Comparison of ENCODE assay signal across 11 cellular contexts in the genomic region with DNA sequence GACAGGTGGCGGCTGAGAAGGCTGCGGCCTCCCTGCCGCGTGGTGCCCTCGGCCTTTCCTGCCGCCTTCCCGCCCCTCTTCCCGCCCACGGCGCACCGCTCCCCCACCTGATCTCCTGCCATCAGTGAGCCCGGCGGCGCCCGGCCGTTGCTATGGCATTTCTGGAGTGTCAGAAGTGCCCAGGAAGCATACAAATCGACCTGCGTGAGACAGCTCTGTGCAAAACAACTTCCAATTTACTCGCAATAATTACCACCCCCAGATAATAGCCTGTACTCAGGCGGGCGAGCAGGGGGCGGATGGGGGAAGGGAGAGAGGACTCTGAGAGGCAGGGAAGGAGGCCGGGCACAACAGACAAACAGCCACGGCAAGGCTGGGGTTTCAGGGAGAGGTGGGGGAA. TPM values are rescaled to one million over a fixed set of nuclear protein-coding genes. Genes with fewer than 3 reads are reported as not detected.
A peak's percentile ranks its signal among the peaks of the same experiment; 100 is the strongest.
DNase-seq lines count a peak whose midpoint lies in the region; ATAC-seq and TF ChIP-seq lines count a peak whose summit lies in the region.
"Had no signal": no experiment of that assay in that cellular context is flagged by ENCODE, and none has a peak within 500 bp of the region (broad histone marks: within the 10 kb centered on the region; RNA-seq: fewer than 3 reads in every experiment).

No MANE protein-coding gene starts in this region.

- peak; percentile 8 for DNase-seq in NCI-H2171 treated with DMSO at 0.1 percent for 48 hours (lab: John Stamatoyannopoulos, UW)
- DNase-seq in foreskin keratinocyte: no peak
- no peak for DNase-seq in heart left ventricle
- DNase-seq in stimulated activated naive CD8-positive, alpha-beta T cell treated with anti-CD3 and anti-CD28 coated beads, Interleukin-15, amount 100 ng/mL, for 72 hours: no peak
- DNase-seq: DND-41 had no signal

- intact Hi-C loops in heart left ventricle (cut with DNase I): no loop called here

- peak overlapping the region in 1 of 2 donors; percentile 54 for H3K4me3 Mint-ChIP-seq in stimulated activated naive CD8-positive, alpha-beta T cell treated with anti-CD3 and anti-CD28 coated beads, Interleukin-15, amount 100 ng/mL, for 72 hours
- H3K4me3 Mint-ChIP-seq: neural crest cell had no signal

- no peaks in the 10 kb centered on the region for H3K9me3 Mint-ChIP-seq in stimulated activated naive CD8-positive, alpha-beta T cell treated with anti-CD3 and anti-CD28 coated beads, Interleukin-15, amount 100 ng/mL, for 72 hours

- H3K9ac ChIP-seq in HUES48 (ENCODE audit: low read depth, low read length): no peak overlapping the region
- H3K9ac ChIP-seq in parathyroid adenoma: no peak overlapping the region

- peaks cover 42% of the 10 kb centered on the region for H3K27me3 Mint-ChIP-seq in stimulated activated naive CD8-positive, alpha-beta T cell treated with anti-CD3 and anti-CD28 coated beads, Interleukin-15, amount 100 ng/mL, for 72 hours

- H3K27me3 ChIP-seq in HUES48 (ENCODE audit: control insufficient read depth, insufficient read depth, low read length) (no peaks in the 10 kb centered on the region), foreskin keratinocyte (no peaks in the 10 kb centered on the region), parathyroid adenoma (ENCODE audit: control insufficient read depth, insufficient read depth, low read length) (no peaks in the 10 kb centered on the region), heart left ventricle (peaks cover 0 to 39% (median 0%) of the 10 kb centered on the region in 9 donors)

- TF ChIP-seq POLR2A in heart left ventricle (IDR thresholded peaks at IDR 0.05): no peak

- peak overlapping the region; percentile 26; the same call in 1 of the 2 replicates for H3K4me3 ChIP-seq in HUES48 (ENCODE audit: low read depth, low read length)
- H3K4me3 ChIP-seq in parathyroid adenoma (ENCODE audit: low read depth, low read length): no peak overlapping the region
- H3K4me3 ChIP-seq in heart left ventricle: no peak overlapping the region

- H3K27ac ChIP-seq in HUES48 (ENCODE audit: low read depth, low read length) (no peak overlapping the region), foreskin keratinocyte (no peak overlapping the region), parathyroid adenoma (no peak overlapping the region), heart left ventricle (no peak overlapping the region)

- H3K79me2 ChIP-seq in parathyroid adenoma: no peaks in the 10 kb centered on the region

- H2AFZ ChIP-seq in parathyroid adenoma: peak overlapping the region; percentile 87

- no peak overlapping the region for H3K4me2 ChIP-seq in parathyroid adenoma (ENCODE audit: low read length)

- TF ChIP-seq CTCF in foreskin keratinocyte (conservative IDR thresholded peaks at IDR 0.05) (no peak), parathyroid adenoma (IDR thresholded peaks at IDR 0.05) (no peak), heart left ventricle (IDR thresholded peaks at IDR 0.05) (no peak)

- WGBS in heart left ventricle, 4 donors: 19 to 39% (median 28%) methylated on average over 23 to 24 of the region's 24 CpGs

- H3K9me3 ChIP-seq in HUES48 (ENCODE audit: control insufficient read depth, insufficient read depth, low read length) (peaks cover 4% of the 10 kb centered on the region; the same call in 1 of the 2 replicates), parathyroid adenoma (ENCODE audit: control insufficient read depth, low read length) (no peaks in the 10 kb centered on the region), heart left ventricle (no peaks in the 10 kb centered on the region)

- H3K36me3 ChIP-seq in HUES48 (ENCODE audit: control insufficient read depth, insufficient read depth, low read length) (no peaks in the 10 kb centered on the region), parathyroid adenoma (ENCODE audit: control insufficient read depth, insufficient read depth, low read length) (no peaks in the 10 kb centered on the region), heart left ventricle (no peaks in the 10 kb centered on the region)

- H3K4me1 ChIP-seq in HUES48 (ENCODE audit: control insufficient read depth, insufficient read depth, low read length) (peaks cover 13% of the 10 kb centered on the region), foreskin keratinocyte (no peaks in the 10 kb centered on the region), parathyroid adenoma (no peaks in the 10 kb centered on the region), heart left ventricle (no peaks in the 10 kb centered on the region)

- H3K27ac Mint-ChIP-seq in stimulated activated naive CD8-positive, alpha-beta T cell treated with anti-CD3 and anti-CD28 coated beads, Interleukin-15, amount 100 ng/mL, for 72 hours: no peak overlapping the region

- peak; percentile 62 for ATAC-seq in foreskin keratinocyte
- no peak for ATAC-seq in heart left ventricle
- no peak for ATAC-seq in SK-N-SH treated with all-trans-retinoic acid at 6 μM for 48 hours
- no peak for ATAC-seq in GM18909 (IDR thresholded peaks at IDR 0.05; ENCODE audit: poor library complexity, unreplicated experiment)
- no peak for ATAC-seq in stimulated activated naive CD8-positive, alpha-beta T cell treated with anti-CD3 and anti-CD28 coated beads, Interleukin-15, amount 100 ng/mL, for 72 hours

- H3K4me1 Mint-ChIP-seq in stimulated activated naive CD8-positive, alpha-beta T cell treated with anti-CD3 and anti-CD28 coated beads, Interleukin-15, amount 100 ng/mL, for 72 hours: peaks cover 6% of the 10 kb centered on the region

TF ChIP-seq in SK-N-SH treated with all-trans-retinoic acid at 6 μM for 48 hours, 23 proteins besides CTCF, POLR2A, EP300 and RAD21:
- no peak for TF ChIP-seq ARNTL (CRISPR knock-in tag; IDR thresholded peaks at IDR 0.05; ENCODE audit: borderline replicate concordance, low read depth)
- TF ChIP-seq OSR1 (CRISPR knock-in tag; IDR thresholded peaks at IDR 0.05): no peak
- no peak for TF ChIP-seq ZNF565 (CRISPR knock-in tag; conservative IDR thresholded peaks at IDR 0.05; ENCODE audit: low read depth)
- no peak for TF ChIP-seq GLIS3 (CRISPR knock-in tag; IDR thresholded peaks at IDR 0.05)
- TF ChIP-seq PPARA (CRISPR knock-in tag; IDR thresholded peaks at IDR 0.05; ENCODE audit: borderline replicate concordance): no peak
- no peak for TF ChIP-seq ZNF70 (CRISPR knock-in tag; IDR thresholded peaks at IDR 0.05)
- TF ChIP-seq TOX (CRISPR knock-in tag; IDR thresholded peaks at IDR 0.05; ENCODE audit: borderline replicate concordance): no peak
- no peak for TF ChIP-seq SNAI2 (CRISPR knock-in tag; IDR thresholded peaks at IDR 0.05)
- TF ChIP-seq ZFP30 (CRISPR knock-in tag; IDR thresholded peaks at IDR 0.05): no peak
- TF ChIP-seq ZNF8 (CRISPR knock-in tag; IDR thresholded peaks at IDR 0.05): no peak
- TF ChIP-seq, protein P1, sequence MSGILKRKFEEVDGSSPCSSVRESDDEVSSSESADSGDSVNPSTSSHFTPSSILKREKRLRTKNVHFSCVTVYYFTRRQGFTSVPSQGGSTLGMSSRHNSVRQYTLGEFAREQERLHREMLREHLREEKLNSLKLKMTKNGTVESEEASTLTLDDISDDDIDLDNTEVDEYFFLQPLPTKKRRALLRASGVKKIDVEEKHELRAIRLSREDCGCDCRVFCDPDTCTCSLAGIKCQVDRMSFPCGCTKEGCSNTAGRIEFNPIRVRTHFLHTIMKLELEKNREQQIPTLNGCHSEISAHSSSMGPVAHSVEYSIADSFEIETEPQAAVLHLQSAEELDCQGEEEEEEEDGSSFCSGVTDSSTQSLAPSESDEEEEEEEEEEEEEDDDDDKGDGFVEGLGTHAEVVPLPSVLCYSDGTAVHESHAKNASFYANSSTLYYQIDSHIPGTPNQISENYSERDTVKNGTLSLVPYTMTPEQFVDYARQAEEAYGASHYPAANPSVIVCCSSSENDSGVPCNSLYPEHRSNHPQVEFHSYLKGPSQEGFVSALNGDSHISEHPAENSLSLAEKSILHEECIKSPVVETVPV (CRISPR knock-in tag; IDR thresholded peaks at IDR 0.05): no peak
- no peak for TF ChIP-seq ZC3H10 (CRISPR knock-in tag; IDR thresholded peaks at IDR 0.05)
- no peak for TF ChIP-seq BACH2 (CRISPR knock-in tag; IDR thresholded peaks at IDR 0.05; ENCODE audit: borderline replicate concordance)
- no peak for TF ChIP-seq CSDC2 (CRISPR knock-in tag; IDR thresholded peaks at IDR 0.05)
- TF ChIP-seq ISL1 (CRISPR knock-in tag; IDR thresholded peaks at IDR 0.05): no peak
- TF ChIP-seq ESRRG (CRISPR knock-in tag; IDR thresholded peaks at IDR 0.05): no peak

RNA-seq across cellular contexts. Expression of a gene that starts 16.6 kb away (rescaled TPM):
- 15.1 and 19.8 TPM in 2 replicates for total RNA-seq in foreskin keratinocyte
- polyA plus RNA-seq in foreskin keratinocyte: 4.3 and 6.7 TPM in 2 replicates
- under 1 TPM in 3 of 9 donors, not detected in 6; 0.09 to 0.45 (median 0.16) TPM for total RNA-seq in heart left ventricle
- polyA plus RNA-seq in heart left ventricle: under 1 TPM in 1 of 2 donors, not detected in 1; 0.01 TPM

RNA-seq across cellular contexts. Expression of a gene that starts 21.6 kb away (rescaled TPM):
- 795 and 855 TPM in 2 replicates for total RNA-seq in foreskin keratinocyte
- polyA plus RNA-seq in foreskin keratinocyte: 1,037 and 1,115 TPM in 2 replicates
- 100 to 1,000 TPM; 328 to 689 (median 423) TPM for total RNA-seq in heart left ventricle
- 100 to 1,000 TPM; 423 to 998 TPM for polyA plus RNA-seq in heart left ventricle

RNA-seq across cellular contexts. Expression of a gene that starts 50.3 kb away (rescaled TPM):
- 0.28 TPM in 1 of 2 replicates, not detected in the other for total RNA-seq in foreskin keratinocyte
- polyA plus RNA-seq in foreskin keratinocyte: 0.16 and 0.22 TPM in 2 replicates
- under 1 TPM in 2 of 9 donors, not detected in 7; 0.45 to 0.73 TPM for total RNA-seq in heart left ventricle
- under 1 TPM in 1 of 2 donors, not detected in 1; 0.90 TPM for polyA plus RNA-seq in heart left ventricle
- total RNA-seq: NCI-H460 had no signal

Comparison
In these comparisons a context has a peak if more than half of its experiments do, and no peak if none do; other contexts are left out.
1. RNA of a gene that starts 16.6 kb away (total RNA-seq): 15.1 to 19.8 TPM in foreskin keratinocyte; 0.09 to 0.45 TPM in heart left ventricle; every median in the first group is over 10 times any median in the second.